ENCODE assay signal across 19 cellular contexts in genomic region chr18:28626757-28627156, GRCh38.
"Had no signal": no experiment of that assay in that cellular context is flagged by ENCODE, and none has a peak within 500 bp of the region (broad histone marks: within the 10 kb centered on the region; RNA-seq: fewer than 3 reads in every experiment).

No MANE protein-coding gene starts in this region.

- ATAC-seq: naive thymus-derived CD8-positive, alpha-beta T cell; stimulated activated effector memory CD8-positive, alpha-beta T cell treated with anti-CD3 and anti-CD28 coated beads, Interleukin-12 subunit alpha, Interleukin-12 subunit beta, amount 100 ng/mL, for 72 hours; stimulated activated naive CD8-positive, alpha-beta T cell treated with anti-CD3 and anti-CD28 coated beads, Interleukin-15, Interleukin-2, amounts not matched to agents 100 U/mL and 50 U/mL, for 24 hours had no signal

- DNase-seq: cortex of kidney; effector memory CD4-positive, alpha-beta T cell; foreskin fibroblast; kidney glomerular epithelial cell; mammary epithelial cell; naive thymus-derived CD8-positive, alpha-beta T cell; ovary; stimulated activated CD4-positive, alpha-beta T cell treated with anti-CD3 and anti-CD28 coated beads, Interleukin-4, amount 100 ng/mL, for 1 hour; stimulated activated CD8-positive, alpha-beta memory T cell treated with anti-CD3 and anti-CD28 coated beads, Interleukin-4, amount 100 ng/mL, for 48 hours; stimulated activated naive CD8-positive, alpha-beta T cell treated with anti-CD3 and anti-CD28 coated beads, Interleukin-15, Interleukin-2, amounts not matched to agents 100 U/mL and 50 U/mL, for 24 hours; tibial artery; upper lobe of left lung had no signal

- H3K27me3 ChIP-seq: esophagus muscularis mucosa, neutrophil, ovary, right atrium auricular region, suprapubic skin, tibial artery, upper lobe of left lung, vagina had no signal

- H3K4me1 ChIP-seq: esophagus muscularis mucosa, right atrium auricular region, suprapubic skin, tibial artery, upper lobe of left lung, vagina had no signal

- H3K27ac ChIP-seq: epithelial cell of prostate, esophagus muscularis mucosa, neutrophil, ovary, right atrium auricular region, suprapubic skin, tibial artery, upper lobe of left lung, vagina had no signal

- H3K9me3 ChIP-seq: esophagus muscularis mucosa, neutrophil, ovary, right atrium auricular region, suprapubic skin, tibial artery, upper lobe of left lung, vagina had no signal

- H3K4me3 ChIP-seq: esophagus muscularis mucosa, ovary, right atrium auricular region, suprapubic skin, tibial artery, upper lobe of left lung, vagina had no signal

- H3K36me3 ChIP-seq: esophagus muscularis mucosa, neutrophil, ovary, right atrium auricular region, suprapubic skin, tibial artery, upper lobe of left lung, vagina had no signal
